Comparison of ENCODE assay signal across 13 cellular contexts in genomic region chr3:32888739-32889138, GRCh38.
DNase-seq lines count a peak whose midpoint lies in the region; ATAC-seq and TF ChIP-seq lines count a peak whose summit lies in the region.
"Had no signal": no experiment of that assay in that cellular context is flagged by ENCODE, and none has a peak within 500 bp of the region (broad histone marks: within the 10 kb centered on the region; RNA-seq: fewer than 3 reads in every experiment).

No MANE protein-coding gene starts in this region.

- no peak overlapping the region for H3K4me3 Mint-ChIP-seq in nephron progenitor cell
- H3K4me3 Mint-ChIP-seq: natural killer cell had no signal

- H3K36me3 Mint-ChIP-seq in nephron progenitor cell (ENCODE audit: low read depth) = peaks cover 66% of the 10 kb centered on the region
- H3K36me3 Mint-ChIP-seq: natural killer cell had no signal

- ATAC-seq in GM19025 (IDR thresholded peaks at IDR 0.05; ENCODE audit: low read depth, unreplicated experiment) (peak; percentile 93), GM21786 (IDR thresholded peaks at IDR 0.05; ENCODE audit: unreplicated experiment) (peak; percentile 98), HG03342 (IDR thresholded peaks at IDR 0.05; ENCODE audit: unreplicated experiment) (peak; percentile 91), SK-N-SH treated with all-trans-retinoic acid at 6 μM for 48 hours (no peak)
- ATAC-seq: natural killer cell, Right ventricle myocardium inferior had no signal

- no peaks in the 10 kb centered on the region for H3K9me3 Mint-ChIP-seq in nephron progenitor cell
- H3K9me3 Mint-ChIP-seq: natural killer cell had no signal

- intact Hi-C loops in posterior cingulate gyrus (cut with DNase I) = no loop called here

- no peak for DNase-seq in nephron progenitor cell
- DNase-seq in DMS53 treated with DMSO at 0.1 percent for 48 hours (lab: John Stamatoyannopoulos, UW; ENCODE audit: unreplicated experiment) = no peak
- no peak for DNase-seq in NCI-H2029 treated with DMSO at 0.1 percent for 48 hours (lab: John Stamatoyannopoulos, UW)
- no peak for DNase-seq in posterior cingulate gyrus
- DNase-seq: activated CD4-positive, alpha-beta T cell treated with anti-CD3 and anti-CD28 coated beads for 48 hours; amniotic stem cell; natural killer cell; NCI-H146 had no signal

- H3K27me3 Mint-ChIP-seq in nephron progenitor cell (ENCODE audit: low read depth, poor library complexity) = no peaks in the 10 kb centered on the region

- no peak for TF ChIP-seq CTCF in nephron progenitor cell (IDR thresholded peaks at IDR 0.05)

- peak overlapping the region; percentile 41 for H3K27ac Mint-ChIP-seq in nephron progenitor cell
- H3K27ac Mint-ChIP-seq: natural killer cell had no signal

- peaks cover 49% of the 10 kb centered on the region for H3K4me1 Mint-ChIP-seq in nephron progenitor cell
- H3K4me1 Mint-ChIP-seq: natural killer cell had no signal

TF ChIP-seq in SK-N-SH treated with all-trans-retinoic acid at 6 μM for 48 hours, 23 proteins besides CTCF, POLR2A, EP300 and RAD21:
- TF ChIP-seq, protein P1, sequence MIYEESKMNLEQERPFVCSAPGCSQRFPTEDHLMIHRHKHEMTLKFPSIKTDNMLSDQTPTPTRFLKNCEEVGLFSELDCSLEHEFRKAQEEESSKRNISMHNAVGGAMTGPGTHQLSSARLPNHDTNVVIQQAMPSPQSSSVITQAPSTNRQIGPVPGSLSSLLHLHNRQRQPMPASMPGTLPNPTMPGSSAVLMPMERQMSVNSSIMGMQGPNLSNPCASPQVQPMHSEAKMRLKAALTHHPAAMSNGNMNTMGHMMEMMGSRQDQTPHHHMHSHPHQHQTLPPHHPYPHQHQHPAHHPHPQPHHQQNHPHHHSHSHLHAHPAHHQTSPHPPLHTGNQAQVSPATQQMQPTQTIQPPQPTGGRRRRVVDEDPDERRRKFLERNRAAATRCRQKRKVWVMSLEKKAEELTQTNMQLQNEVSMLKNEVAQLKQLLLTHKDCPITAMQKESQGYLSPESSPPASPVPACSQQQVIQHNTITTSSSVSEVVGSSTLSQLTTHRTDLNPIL (CRISPR knock-in tag; IDR thresholded peaks at IDR 0.05; ENCODE audit: low read depth) = no peak
- TF ChIP-seq, protein P2, sequence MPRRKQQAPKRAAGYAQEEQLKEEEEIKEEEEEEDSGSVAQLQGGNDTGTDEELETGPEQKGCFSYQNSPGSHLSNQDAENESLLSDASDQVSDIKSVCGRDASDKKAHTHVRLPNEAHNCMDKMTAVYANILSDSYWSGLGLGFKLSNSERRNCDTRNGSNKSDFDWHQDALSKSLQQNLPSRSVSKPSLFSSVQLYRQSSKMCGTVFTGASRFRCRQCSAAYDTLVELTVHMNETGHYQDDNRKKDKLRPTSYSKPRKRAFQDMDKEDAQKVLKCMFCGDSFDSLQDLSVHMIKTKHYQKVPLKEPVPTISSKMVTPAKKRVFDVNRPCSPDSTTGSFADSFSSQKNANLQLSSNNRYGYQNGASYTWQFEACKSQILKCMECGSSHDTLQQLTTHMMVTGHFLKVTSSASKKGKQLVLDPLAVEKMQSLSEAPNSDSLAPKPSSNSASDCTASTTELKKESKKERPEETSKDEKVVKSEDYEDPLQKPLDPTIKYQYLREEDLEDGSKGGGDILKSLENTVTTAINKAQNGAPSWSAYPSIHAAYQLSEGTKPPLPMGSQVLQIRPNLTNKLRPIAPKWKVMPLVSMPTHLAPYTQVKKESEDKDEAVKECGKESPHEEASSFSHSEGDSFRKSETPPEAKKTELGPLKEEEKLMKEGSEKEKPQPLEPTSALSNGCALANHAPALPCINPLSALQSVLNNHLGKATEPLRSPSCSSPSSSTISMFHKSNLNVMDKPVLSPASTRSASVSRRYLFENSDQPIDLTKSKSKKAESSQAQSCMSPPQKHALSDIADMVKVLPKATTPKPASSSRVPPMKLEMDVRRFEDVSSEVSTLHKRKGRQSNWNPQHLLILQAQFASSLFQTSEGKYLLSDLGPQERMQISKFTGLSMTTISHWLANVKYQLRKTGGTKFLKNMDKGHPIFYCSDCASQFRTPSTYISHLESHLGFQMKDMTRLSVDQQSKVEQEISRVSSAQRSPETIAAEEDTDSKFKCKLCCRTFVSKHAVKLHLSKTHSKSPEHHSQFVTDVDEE (CRISPR knock-in tag; IDR thresholded peaks at IDR 0.05) = no peak
- no peak for TF ChIP-seq TOX (CRISPR knock-in tag; IDR thresholded peaks at IDR 0.05; ENCODE audit: borderline replicate concordance)
